ENCODE assay signal across 9 cellular contexts in the genomic region with DNA sequence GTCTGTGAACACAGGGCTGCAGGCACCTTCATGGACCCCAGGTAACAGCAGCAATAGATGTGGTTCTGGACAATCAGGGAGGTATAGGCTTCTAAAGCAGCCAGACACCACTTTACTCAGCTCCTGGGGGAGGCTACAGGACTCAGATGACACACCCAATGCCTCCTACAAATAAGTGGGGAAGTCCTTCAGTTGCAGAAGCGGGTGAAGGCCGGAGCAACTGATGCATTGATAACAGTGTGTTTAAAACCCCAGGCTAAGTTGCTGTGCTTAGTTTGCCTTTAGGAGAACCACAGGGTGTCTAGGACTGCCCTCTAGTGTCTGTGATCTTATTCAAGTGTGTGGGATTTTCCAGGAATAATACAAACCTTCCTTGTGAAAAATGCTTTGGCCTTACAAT. TPM values are rescaled to one million over a fixed set of nuclear protein-coding genes. Genes with fewer than 3 reads are reported as not detected.
DNase-seq lines count a peak whose midpoint lies in the region; ATAC-seq, FAIRE-seq and TF ChIP-seq lines count a peak whose summit lies in the region.
"Had no signal": no experiment of that assay in that cellular context is flagged by ENCODE, and none has a peak within 500 bp of the region (broad histone marks: within the 10 kb centered on the region; RNA-seq: fewer than 3 reads in every experiment).

No MANE protein-coding gene starts in this region.

- TF ChIP-seq CTCF in fibroblast of pulmonary artery (IDR thresholded peaks at IDR 0.05; ENCODE audit: low read length, missing control alignments), result peak; percentile 78
- TF ChIP-seq CTCF in prostate gland (IDR thresholded peaks at IDR 0.05), result peak in 3 of 4 experiments; percentile 39 to 55 (median 44)

- TF ChIP-seq POLR2A in H54 (IDR thresholded peaks at IDR 0.05; ENCODE audit: low read depth, low read length), result no peak
- TF ChIP-seq POLR2A in prostate gland (IDR thresholded peaks at IDR 0.05), result no peak

- FAIRE-seq in H54 (lab: Jason Lieb, UNC), result peak; percentile 53

- H3K36me3 ChIP-seq in prostate gland, result no peaks in the 10 kb centered on the region
- H3K36me3 ChIP-seq: SJCRH30 had no signal

- no peaks in the 10 kb centered on the region for H3K9me3 ChIP-seq in prostate gland
- H3K9me3 ChIP-seq: SJCRH30 had no signal

- DNase-seq in D341Med (ENCODE audit: low spot score) (peak; percentile 66), H54 (ENCODE audit: insufficient read length, low spot score) (peak; percentile 26), RPMI8226 (peak; percentile 38), fibroblast of pulmonary artery (ENCODE audit: low read depth) (peak; percentile 75), prostate gland (ENCODE audit: low spot score) (peak; percentile 29), HK-2 (ENCODE audit: unreplicated experiment) (no peak)
- DNase-seq in activated T-cell treated with anti-CD3 and anti-CD28 coated beads, Interleukin-2, amount 50 U/mL, for 1 hour, result no peak

- ATAC-seq in HG03135 (IDR thresholded peaks at IDR 0.05; ENCODE audit: unreplicated experiment), result no peak

- H3K4me3 ChIP-seq in fibroblast of pulmonary artery (replicated peaks; ENCODE audit: low read depth, low read length) (no peak overlapping the region), prostate gland (no peak overlapping the region)
- H3K4me3 ChIP-seq: SJCRH30 had no signal

- intact Hi-C loops in prostate gland (cut with DNase I), result no loop called here

- no peaks in the 10 kb centered on the region for H3K4me1 ChIP-seq in prostate gland (replicated peaks)
- H3K4me1 ChIP-seq: SJCRH30 had no signal

- 0% methylated on average over 2 of the region's 2 CpGs for WGBS in prostate gland

- H3K27me3 ChIP-seq in prostate gland (replicated peaks; ENCODE audit: insufficient read depth), result no peaks in the 10 kb centered on the region

- H3K27ac ChIP-seq in prostate gland, result no peak overlapping the region
- H3K27ac ChIP-seq: SJCRH30 had no signal

RNA-seq across cellular contexts. Expression of a gene that starts 5.9 kb away (rescaled TPM):
- total RNA-seq in prostate gland, result 10 to 100 TPM; 10.3 to 11.2 TPM
- total RNA-seq: SJCRH30 had no signal

Comparison
In these comparisons a context has a peak if more than half of its experiments do, and no peak if none do; other contexts are left out.
1. DNase-seq: peak in D341Med (single experiment), H54 (single experiment), RPMI8226 (single experiment), fibroblast of pulmonary artery (single experiment) and prostate gland (single experiment); none in HK-2 (single experiment) and activated T-cell treated with anti-CD3 and anti-CD28 coated beads, Interleukin-2, amount 50 U/mL, for 1 hour (single experiment).